In the genomic region with DNA sequence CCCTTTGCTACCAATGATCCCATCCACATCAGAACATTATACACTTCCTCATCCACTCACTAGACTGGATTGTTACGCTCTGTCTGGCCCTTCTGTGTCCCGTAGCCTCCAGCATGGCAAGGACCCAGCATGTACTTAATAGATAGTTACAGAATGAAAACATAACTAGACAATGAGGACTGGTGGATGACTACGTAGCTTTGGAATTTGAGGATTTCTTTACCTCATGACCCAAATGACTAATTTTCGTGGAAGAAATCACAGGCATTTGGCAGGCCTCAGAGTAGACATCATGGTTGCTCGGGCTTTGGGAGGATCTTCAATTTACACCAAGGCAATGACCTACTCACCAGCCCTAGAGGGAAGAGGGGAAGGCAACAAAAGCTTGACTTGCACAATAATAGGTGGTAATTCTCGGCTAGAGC, we compare ENCODE assay signal across 10 cellular contexts.
DNase-seq lines count a peak whose midpoint lies in the region; ATAC-seq and TF ChIP-seq lines count a peak whose summit lies in the region.
"Had no signal": no experiment of that assay in that cellular context is flagged by ENCODE, and none has a peak within 500 bp of the region (broad histone marks: within the 10 kb centered on the region; RNA-seq: fewer than 3 reads in every experiment).

No MANE protein-coding gene starts in this region.

- no peak for TF ChIP-seq CTCF in osteoblast (IDR thresholded peaks at IDR 0.05; ENCODE audit: extremely low read depth, low read depth, low read length)

- H3K4me3 ChIP-seq in osteoblast (ENCODE audit: insufficient read depth, low read length) = peak overlapping the region; percentile 5
- no peak overlapping the region for H3K4me3 ChIP-seq in HAP-1

- no peaks in the 10 kb centered on the region for H4K20me1 ChIP-seq in osteoblast (ENCODE audit: insufficient read depth, low read length)

- peak overlapping the region; percentile 57 for H3K4me2 ChIP-seq in osteoblast (ENCODE audit: insufficient read depth, low read length)

- in situ Hi-C loops in Caki2 (cut with HindIII; ENCODE audit: low pct_unique_long_range_greater_than_20kb, low sequenced_read_pairs) (no loop called here), HAP-1 (cut with MboI; ENCODE audit: low sequenced_read_pairs) (no loop called here)

- no peak overlapping the region for H3K4me3 Mint-ChIP-seq in naive thymus-derived CD8-positive, alpha-beta T cell
- H3K4me3 Mint-ChIP-seq in activated CD4-positive, alpha-beta T cell treated with anti-CD3 and anti-CD28 coated beads, Interleukin-2, amount 10 ng/mL, durations not matched to agents 24 days and 14 days = no peak overlapping the region
- H3K4me3 Mint-ChIP-seq: stimulated activated naive CD8-positive, alpha-beta T cell treated with anti-CD3 and anti-CD28 coated beads, Interleukin-15, Interleukin-2, amounts not matched to agents 100 ng/mL and 50 ng/mL, for 24 hours had no signal

- peak overlapping the region; percentile 87 for H3K27ac ChIP-seq in osteoblast (ENCODE audit: low read depth, low read length)

- intact Hi-C loops in activated CD4-positive, alpha-beta T cell treated with anti-CD3 and anti-CD28 coated beads, Interleukin-2, amount 10 ng/mL, durations not matched to agents 24 days and 14 days (cut with micrococcal nuclease) = no loop called here

- no peaks in the 10 kb centered on the region for H3K36me3 ChIP-seq in osteoblast (ENCODE audit: insufficient read depth, low read length)
- H3K36me3 ChIP-seq in HAP-1 (replicated peaks) = no peaks in the 10 kb centered on the region

- no peaks in the 10 kb centered on the region for H3K27me3 ChIP-seq in osteoblast (ENCODE audit: insufficient read depth, low read length)
- H3K27me3 ChIP-seq in HAP-1 (ENCODE audit: low read depth) = no peaks in the 10 kb centered on the region

- H3K9me3 Mint-ChIP-seq in naive thymus-derived CD8-positive, alpha-beta T cell = peaks cover 0 to 9% (median 0%) of the 10 kb centered on the region in 9 donors
- H3K9me3 Mint-ChIP-seq in activated CD4-positive, alpha-beta T cell treated with anti-CD3 and anti-CD28 coated beads, Interleukin-2, amount 10 ng/mL, durations not matched to agents 24 days and 14 days = no peaks in the 10 kb centered on the region

- DNase-seq in Caki2 (ENCODE audit: low read depth) (peak; percentile 94), RKO (ENCODE audit: low spot score) (peak; percentile 64), fibroblast of gingiva (ENCODE audit: low read depth) (peak; percentile 95), osteoblast (ENCODE audit: insufficient read length, low spot score, missing footprints) (peak; percentile 92), HAP-1 (ENCODE audit: low spot score in 2 of 2) (no peak)
- DNase-seq in naive thymus-derived CD8-positive, alpha-beta T cell = no peak
- DNase-seq in activated CD4-positive, alpha-beta T cell treated with anti-CD3 and anti-CD28 coated beads, Interleukin-2, amount 10 ng/mL, durations not matched to agents 24 days and 14 days = no peak
- DNase-seq: activated T-cell treated with anti-CD3 and anti-CD28 coated beads, Interleukin-2, amount 50 U/mL, for 48 hours had no signal

- H3K9me3 ChIP-seq in osteoblast (ENCODE audit: low read depth, low read length) = no peaks in the 10 kb centered on the region
- H3K9me3 ChIP-seq in HAP-1 = no peaks in the 10 kb centered on the region

- no peaks in the 10 kb centered on the region for H3K79me2 ChIP-seq in osteoblast (ENCODE audit: insufficient read depth, low read length)

- H3K27ac Mint-ChIP-seq in naive thymus-derived CD8-positive, alpha-beta T cell = no peak overlapping the region
- no peak overlapping the region for H3K27ac Mint-ChIP-seq in activated CD4-positive, alpha-beta T cell treated with anti-CD3 and anti-CD28 coated beads, Interleukin-2, amount 10 ng/mL, durations not matched to agents 24 days and 14 days
- H3K27ac Mint-ChIP-seq: stimulated activated naive CD8-positive, alpha-beta T cell treated with anti-CD3 and anti-CD28 coated beads, Interleukin-15, Interleukin-2, amounts not matched to agents 100 ng/mL and 50 ng/mL, for 24 hours had no signal

- H3K27me3 Mint-ChIP-seq in naive thymus-derived CD8-positive, alpha-beta T cell = peaks cover 0 to 13% (median 0%) of the 10 kb centered on the region in 5 donors
- no peaks in the 10 kb centered on the region for H3K27me3 Mint-ChIP-seq in activated CD4-positive, alpha-beta T cell treated with anti-CD3 and anti-CD28 coated beads, Interleukin-2, amount 10 ng/mL, durations not matched to agents 24 days and 14 days
- H3K27me3 Mint-ChIP-seq: stimulated activated naive CD8-positive, alpha-beta T cell treated with anti-CD3 and anti-CD28 coated beads, Interleukin-15, Interleukin-2, amounts not matched to agents 100 ng/mL and 50 ng/mL, for 24 hours had no signal

- H3K4me1 Mint-ChIP-seq in naive thymus-derived CD8-positive, alpha-beta T cell = no peaks in the 10 kb centered on the region
- H3K4me1 Mint-ChIP-seq in activated CD4-positive, alpha-beta T cell treated with anti-CD3 and anti-CD28 coated beads, Interleukin-2, amount 10 ng/mL, durations not matched to agents 24 days and 14 days = no peaks in the 10 kb centered on the region

- H3K4me1 ChIP-seq in osteoblast (ENCODE audit: insufficient read depth, low read length) (peaks cover 24% of the 10 kb centered on the region), HAP-1 (no peaks in the 10 kb centered on the region)

- ATAC-seq in GM21825 (IDR thresholded peaks at IDR 0.05; ENCODE audit: unreplicated experiment) = no peak
- ATAC-seq in naive thymus-derived CD8-positive, alpha-beta T cell = no peak

- H3K36me3 Mint-ChIP-seq in naive thymus-derived CD8-positive, alpha-beta T cell = no peaks in the 10 kb centered on the region
- H3K36me3 Mint-ChIP-seq in activated CD4-positive, alpha-beta T cell treated with anti-CD3 and anti-CD28 coated beads, Interleukin-2, amount 10 ng/mL, durations not matched to agents 24 days and 14 days (ENCODE audit: low read depth) = no peaks in the 10 kb centered on the region

- peak overlapping the region; percentile 70 for H2AFZ ChIP-seq in osteoblast (ENCODE audit: low read length)

- POLR2A ChIA-PET in naive thymus-derived CD8-positive, alpha-beta T cell (lab: Charles Lee) = no interaction called here

Comparison
In these comparisons a context has a peak if more than half of its experiments do, and no peak if none do; other contexts are left out.
1. DNase-seq: peak in Caki2 (single experiment), RKO (single experiment), fibroblast of gingiva (single experiment) and osteoblast (single experiment); none in HAP-1 (0 of 2), naive thymus-derived CD8-positive, alpha-beta T cell (0 of 10) and activated CD4-positive, alpha-beta T cell treated with anti-CD3 and anti-CD28 coated beads, Interleukin-2, amount 10 ng/mL, durations not matched to agents 24 days and 14 days (single experiment).